ENCODE assay signal across 20 cellular contexts in the genomic region with DNA sequence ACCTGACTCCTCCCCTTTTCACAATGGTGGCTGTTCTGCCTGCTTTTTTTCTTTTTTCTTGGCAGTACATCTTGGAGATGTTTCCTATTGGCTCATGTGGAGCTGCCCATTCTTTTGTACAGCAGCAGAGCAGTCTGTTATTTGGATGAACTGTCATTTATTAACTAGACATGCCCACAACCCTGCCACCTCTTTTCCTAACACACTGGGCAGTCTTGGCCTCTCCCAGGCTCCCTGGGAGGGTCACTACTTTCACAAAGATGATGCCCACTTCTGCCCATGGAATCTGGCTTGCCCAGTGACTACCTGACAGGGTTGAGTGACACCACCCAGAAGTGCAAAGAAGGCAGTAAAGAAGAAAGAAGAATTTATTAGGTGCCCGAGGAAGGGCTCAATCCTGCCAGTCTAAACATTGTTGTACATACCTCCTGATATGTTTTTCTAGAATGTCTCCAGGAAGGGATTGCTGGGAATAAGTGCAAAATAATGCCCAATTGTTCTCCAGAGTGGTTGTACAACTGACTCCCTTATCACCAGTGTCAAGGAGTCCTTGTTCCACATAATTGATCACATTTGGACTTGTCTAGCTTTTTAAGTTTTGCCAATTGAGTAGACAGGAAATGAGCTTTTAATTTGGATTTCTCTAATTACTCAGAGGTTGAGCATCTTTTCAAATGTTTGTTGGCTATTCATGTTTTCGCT. TPM values are rescaled to one million over a fixed set of nuclear protein-coding genes. Genes with fewer than 3 reads are reported as not detected.
DNase-seq lines count a peak whose midpoint lies in the region; ATAC-seq and TF ChIP-seq lines count a peak whose summit lies in the region.
"Had no signal": no experiment of that assay in that cellular context is flagged by ENCODE, and none has a peak within 500 bp of the region (broad histone marks: within the 10 kb centered on the region; RNA-seq: fewer than 3 reads in every experiment).

No MANE protein-coding gene starts in this region.

- H3K4me1 Mint-ChIP-seq in Calu3 (ENCODE audit: low read depth, unreplicated experiment): peaks cover 21% of the 10 kb centered on the region
- peaks cover 16% of the 10 kb centered on the region for H3K4me1 Mint-ChIP-seq in progenitor cell of endocrine pancreas (ENCODE audit: low read depth)

- ATAC-seq in HG03108 (IDR thresholded peaks at IDR 0.05; ENCODE audit: unreplicated experiment): no peak

- H3K36me3 Mint-ChIP-seq in Calu3 (ENCODE audit: insufficient read depth, unreplicated experiment) (peaks cover 6% of the 10 kb centered on the region), progenitor cell of endocrine pancreas (ENCODE audit: insufficient read depth) (no peaks in the 10 kb centered on the region)

- H3K4me3 Mint-ChIP-seq in Calu3 (ENCODE audit: low read depth, unreplicated experiment) (peak overlapping the region; percentile 49), progenitor cell of endocrine pancreas (ENCODE audit: low read depth) (no peak overlapping the region)

- intact Hi-C loops in Calu3 (cut with micrococcal nuclease; ENCODE audit: unreplicated experiment): no loop called here

- no peaks in the 10 kb centered on the region for H3K27me3 Mint-ChIP-seq in Calu3 (ENCODE audit: unreplicated experiment)
- H3K27me3 Mint-ChIP-seq in progenitor cell of endocrine pancreas: peaks cover 57% of the 10 kb centered on the region

- no TSS peak for BruUV-seq in Calu3 (replicated peaks; lab: Mats Ljungman, UMichigan)

- H3K27ac Mint-ChIP-seq in Calu3 (ENCODE audit: unreplicated experiment): peak overlapping the region; percentile 53
- H3K27ac Mint-ChIP-seq in progenitor cell of endocrine pancreas: peak overlapping the region; percentile 22

- DNase-seq in Calu3 (peak; percentile 32), kidney glomerular epithelial cell (lab: John Stamatoyannopoulos, UW) (peak; percentile 0), progenitor cell of endocrine pancreas (ENCODE audit: low spot score, unreplicated experiment) (no peak), substantia nigra (lab: John Stamatoyannopoulos, UW) (no peak), NCI-H82 (lab: John Stamatoyannopoulos, UW) (no peak), SK-N-DZ (ENCODE audit: low spot score) (no peak)
- DNase-seq: DMS 273 treated with DMSO at 0.1 percent for 48 hours, GDM1, KBM-7, NCI-H1105 treated with DMSO at 0.1 percent for 48 hours, NCI-H1694, NCI-H2081 treated with DMSO at 0.1 percent for 48 hours, NCI-H446 treated with DMSO at 0.1 percent for 48 hours, OCI-M1, Right ventricle myocardium superior, SK-N-SH had no signal

- H3K9me3 Mint-ChIP-seq in Calu3 (ENCODE audit: low read depth, unreplicated experiment) (no peaks in the 10 kb centered on the region), progenitor cell of endocrine pancreas (ENCODE audit: low read depth) (no peaks in the 10 kb centered on the region)

- TF ChIP-seq CTCF in 22Rv1 (IDR thresholded peaks at IDR 0.05) (no peak), Calu3 (IDR thresholded peaks at IDR 0.05; ENCODE audit: unreplicated experiment) (no peak), progenitor cell of endocrine pancreas (IDR thresholded peaks at IDR 0.05; ENCODE audit: unreplicated experiment) (no peak)

- H3K27ac ChIP-seq in 22Rv1: peak overlapping the region; percentile 62
- no peak overlapping the region for H3K27ac ChIP-seq in substantia nigra (ENCODE audit: low read depth, low read length, poor library complexity, severe bottlenecking)
- H3K27ac ChIP-seq: BLaER1 treated with 17β-estradiol and CSF1 and Interleukin-3, amounts not matched to agents 10 nM and 100 nM had no signal

- CTCF ChIA-PET in Calu3 (lab: Charles Lee): interaction anchor here (0.5 to 1.6 kb wide), 5 partner anchors 8 to 246 kb away, joined by 3 to 5 read pairs (median 3); partner anchors contain the start of gene SLC52A3

RNA-seq across cellular contexts. Expression of gene SCRT2, which starts 19.7 kb away (rescaled TPM):
- not detected in 2 replicates for total RNA-seq in Calu3 (2022)
- not detected in 2 replicates for total RNA-seq in progenitor cell of endocrine pancreas
- polyA plus RNA-seq in SK-N-DZ (2014; cell fraction: cytosol; rRNA removed): 0.62 and 1.2 TPM in 2 replicates
- 0.67 and 1.2 TPM in 2 replicates for polyA plus RNA-seq in SK-N-DZ (2014; cell fraction: nucleus; rRNA removed)
- total RNA-seq: Daoy, Right ventricle myocardium superior had no signal
- polyA plus RNA-seq: SK-N-SH had no signal

RNA-seq across cellular contexts. Expression of gene SRXN1, which starts 42.3 kb away (rescaled TPM):
- total RNA-seq in Calu3 (2022) (17.4 and 18.1 TPM in 2 replicates), progenitor cell of endocrine pancreas (12.0 and 13.8 TPM in 2 replicates)
- polyA plus RNA-seq in SK-N-DZ (2014; cell fraction: cytosol; rRNA removed): 35.2 and 40.3 TPM in 2 replicates
- polyA plus RNA-seq in SK-N-DZ (2014; cell fraction: nucleus; rRNA removed): 13.9 and 16.4 TPM in 2 replicates

Comparison
In these comparisons a context has a peak if more than half of its experiments do, and no peak if none do; other contexts are left out.
1. DNase-seq: peak in Calu3 (single experiment) and kidney glomerular epithelial cell (single experiment); none in progenitor cell of endocrine pancreas (single experiment), substantia nigra (0 of 49), NCI-H82 (single experiment) and SK-N-DZ (single experiment).